Comparison of ENCODE assay signal across 8 cellular contexts in genomic region chr10:103493911-103494877, GRCh38. TPM values are rescaled to one million over a fixed set of nuclear protein-coding genes. Genes with fewer than 3 reads are reported as not detected.
DNase-seq lines count a peak whose midpoint lies in the region; ATAC-seq, FAIRE-seq and TF ChIP-seq lines count a peak whose summit lies in the region.

No MANE protein-coding gene starts in this region.

- H3K36me3 ChIP-seq in pancreas = no peaks in the 10 kb centered on the region

- no peaks in the 10 kb centered on the region for H3K36me3 Mint-ChIP-seq in activated CD4-positive, alpha-beta T cell treated with anti-CD3 and anti-CD28 coated beads for 36 hours (ENCODE audit: low read depth)

- peak; percentile 60 for DNase-seq in activated CD4-positive, alpha-beta T cell treated with anti-CD3 and anti-CD28 coated beads for 36 hours
- no peak for DNase-seq in activated CD4-positive, alpha-beta T cell treated with anti-CD3 and anti-CD28 coated beads for 1 hour
- peak; percentile 70 for DNase-seq in activated CD8-positive, alpha-beta memory T cell treated with anti-CD3 and anti-CD28 coated beads for 24 hours
- DNase-seq in fibroblast of villous mesenchyme (ENCODE audit: low read depth) = no peak
- peak in 4 of 6 donors; percentile 46 to 83 (median 62) for DNase-seq in pancreas
- DNase-seq in H4 (ENCODE audit: low spot score) = no peak
- DNase-seq in HK-2 (ENCODE audit: unreplicated experiment) = no peak
- no peak for DNase-seq in NCI-H1092 (lab: John Stamatoyannopoulos, UW)

- peaks cover 25% of the 10 kb centered on the region for H3K4me1 Mint-ChIP-seq in activated CD4-positive, alpha-beta T cell treated with anti-CD3 and anti-CD28 coated beads for 36 hours

- H3K27me3 Mint-ChIP-seq in activated CD4-positive, alpha-beta T cell treated with anti-CD3 and anti-CD28 coated beads for 36 hours = peaks cover 42% of the 10 kb centered on the region

- POLR2A ChIA-PET in activated CD4-positive, alpha-beta T cell treated with anti-CD3 and anti-CD28 coated beads for 36 hours (lab: Charles Lee) = no interaction called here

- peak overlapping the region; percentile 34 for H3K4me3 ChIP-seq in fibroblast of villous mesenchyme (ENCODE audit: low read depth, low read length)
- H3K4me3 ChIP-seq in pancreas = peak overlapping the region; percentile 63 to 83 (median 70)

- no peak for FAIRE-seq in pancreas (lab: Jason Lieb, UNC)

- CTCF ChIA-PET in activated CD4-positive, alpha-beta T cell treated with anti-CD3 and anti-CD28 coated beads for 36 hours (lab: Charles Lee) = interaction anchor here (0.7 to 1.2 kb wide), 2 partner anchors 10 to 576 kb away, joined by 3 to 4 read pairs; partner anchors contain the start of gene CNNM2

- H3K4me1 ChIP-seq in pancreas = no peaks in the 10 kb centered on the region

- no peak for TF ChIP-seq CTCF in fibroblast of villous mesenchyme (IDR thresholded peaks at IDR 0.05; ENCODE audit: insufficient read depth, low read depth, low read length)
- no peak for TF ChIP-seq CTCF in pancreas (IDR thresholded peaks at IDR 0.05)

- H3K27me3 ChIP-seq in pancreas = no peaks in the 10 kb centered on the region

- 4% methylated on average over 60 to 92 of the region's 92 CpGs for WGBS in pancreas, 2 donors

- H3K27ac ChIP-seq in pancreas = peak overlapping the region; percentile 51 to 77 (median 63)

- ATAC-seq in activated CD4-positive, alpha-beta T cell treated with anti-CD3 and anti-CD28 coated beads for 36 hours = peak; percentile 18
- ATAC-seq in pancreas = peak; percentile 62 to 70 (median 65)

- no peak overlapping the region for H3K27ac Mint-ChIP-seq in activated CD4-positive, alpha-beta T cell treated with anti-CD3 and anti-CD28 coated beads for 36 hours

- no peaks in the 10 kb centered on the region for H3K9me3 ChIP-seq in pancreas

- intact Hi-C loops in activated CD4-positive, alpha-beta T cell treated with anti-CD3 and anti-CD28 coated beads for 36 hours (cut with DNase I, micrococcal nuclease) = loop anchor here in 1 of 2 experiments (2.0 to 5.0 kb wide), 2 partner anchors 88 to 185 kb away; no protein-coding TSS in a partner anchor
- intact Hi-C loops in pancreas (cut with DNase I) = no loop called here

- peak overlapping the region; percentile 45 for H3K4me3 Mint-ChIP-seq in activated CD4-positive, alpha-beta T cell treated with anti-CD3 and anti-CD28 coated beads for 36 hours

- H3K9me3 Mint-ChIP-seq in activated CD4-positive, alpha-beta T cell treated with anti-CD3 and anti-CD28 coated beads for 36 hours (ENCODE audit: low read depth) = no peaks in the 10 kb centered on the region

RNA-seq across cellular contexts. Expression of gene NEURL1, which starts 0.7 kb away (rescaled TPM):
- total RNA-seq in activated CD4-positive, alpha-beta T cell treated with anti-CD3 and anti-CD28 coated beads for 36 hours = 1 to 10 TPM; 2.3 to 2.4 TPM
- under 0.01 TPM in 2 replicates for total RNA-seq in fibroblast of villous mesenchyme
- total RNA-seq in pancreas = 10 to 100 TPM; 11.0 to 19.2 (median 17.6) TPM
- 10 to 100 TPM; 36.3 to 69.9 TPM for polyA plus RNA-seq in pancreas
- total RNA-seq in H4 (2014; rRNA removed; shearing (Covaris generic)) = 0.10 and 0.72 TPM in 2 replicates

RNA-seq across cellular contexts. Expression of gene CALHM3, which starts 15.2 kb away (rescaled TPM):
- not detected for total RNA-seq in activated CD4-positive, alpha-beta T cell treated with anti-CD3 and anti-CD28 coated beads for 36 hours
- under 0.01 TPM in 2 replicates for total RNA-seq in fibroblast of villous mesenchyme
- under 1 TPM; 0.08 to 0.58 (median 0.17) TPM for total RNA-seq in pancreas
- polyA plus RNA-seq in pancreas = 1 to 10 TPM in 1 of 2 donors, under 1 TPM in 1; 0.11 to 1.5 TPM
- 0.23 TPM in 1 of 2 replicates, not detected in the other for total RNA-seq in H4 (2014; rRNA removed; shearing (Covaris generic))

RNA-seq across cellular contexts. Expression of gene CALHM1, which starts 35.5 kb away (rescaled TPM):
- not detected for total RNA-seq in activated CD4-positive, alpha-beta T cell treated with anti-CD3 and anti-CD28 coated beads for 36 hours
- total RNA-seq in fibroblast of villous mesenchyme (not detected in 2 replicates), pancreas (under 1 TPM in 1 of 6 donors, not detected in 5; 0.16 TPM)
- not detected for polyA plus RNA-seq in pancreas
- total RNA-seq in H4 (2014; rRNA removed; shearing (Covaris generic)) = not detected in 2 replicates

RNA-seq across cellular contexts. Expression of gene CALHM2, which starts 42.0 kb away (rescaled TPM):
- 10 to 100 TPM; 10.1 to 12.0 TPM for total RNA-seq in activated CD4-positive, alpha-beta T cell treated with anti-CD3 and anti-CD28 coated beads for 36 hours
- total RNA-seq in fibroblast of villous mesenchyme = 19.6 and 32.4 TPM in 2 replicates
- 10 to 100 TPM in 1 of 6 donors, 1 to 10 TPM in 5; 1.1 to 14.0 (median 4.1) TPM for total RNA-seq in pancreas
- 1 to 10 TPM; 7.0 to 7.7 TPM for polyA plus RNA-seq in pancreas
- 0.43 and 0.97 TPM in 2 replicates for total RNA-seq in H4 (2014; rRNA removed; shearing (Covaris generic))

Comparison
In these comparisons a context has a peak if more than half of its experiments do, and no peak if none do; other contexts are left out.
1. DNase-seq: peak in activated CD4-positive, alpha-beta T cell treated with anti-CD3 and anti-CD28 coated beads for 36 hours (single experiment), activated CD8-positive, alpha-beta memory T cell treated with anti-CD3 and anti-CD28 coated beads for 24 hours (single experiment) and pancreas (4 of 6); none in activated CD4-positive, alpha-beta T cell treated with anti-CD3 and anti-CD28 coated beads for 1 hour (single experiment), fibroblast of villous mesenchyme (single experiment), H4 (single experiment), HK-2 (single experiment) and NCI-H1092 (single experiment).